Comparison of ENCODE assay signal across 1 cellular context in genomic region chr9:130149654-130150286, GRCh38.
TF ChIP-seq lines count a peak whose summit lies in the region.

No MANE protein-coding gene starts in this region.

TF ChIP-seq in GM23338, 12 proteins besides CTCF, POLR2A, EP300 and RAD21 (continued from another document):
- TF ChIP-seq REST (IDR thresholded peaks at IDR 0.05; ENCODE audit: unreplicated experiment) = no peak
- TF ChIP-seq EZH2 (IDR thresholded peaks at IDR 0.05; ENCODE audit: low read depth, unreplicated experiment) = no peak
- TF ChIP-seq POLR2AphosphoS5 (IDR thresholded peaks at IDR 0.05; ENCODE audit: low read depth) = no peak
- no peak for TF ChIP-seq NANOG (IDR thresholded peaks at IDR 0.05; ENCODE audit: borderline replicate concordance)
- TF ChIP-seq JUNB (IDR thresholded peaks at IDR 0.05; ENCODE audit: unreplicated experiment) = no peak
TF ChIP-seq in GM23338: peak in this region for 0.
